Comparison of ENCODE assay signal across 1 cellular context in genomic region chr19:16518061-16518460, GRCh38.
TF ChIP-seq lines count a peak whose summit lies in the region.

No MANE protein-coding gene starts in this region.

TF ChIP-seq in HepG2, 621 proteins besides CTCF, POLR2A, EP300 and RAD21:
- no peak for TF ChIP-seq PITX1 (CRISPR knock-in tag; IDR thresholded peaks at IDR 0.05)
- no peak for TF ChIP-seq ZNF577 (CRISPR knock-in tag; IDR thresholded peaks at IDR 0.05; ENCODE audit: borderline replicate concordance, low read depth)
- no peak for TF ChIP-seq ZNF260 (CRISPR knock-in tag; IDR thresholded peaks at IDR 0.05; ENCODE audit: borderline replicate concordance, low read depth)
- TF ChIP-seq ZNF280D (CRISPR knock-in tag; IDR thresholded peaks at IDR 0.05) = no peak
- no peak for TF ChIP-seq PBX3 (CRISPR knock-in tag; IDR thresholded peaks at IDR 0.05; ENCODE audit: borderline replicate concordance)
- TF ChIP-seq ZNF746 (CRISPR knock-in tag; IDR thresholded peaks at IDR 0.05) = no peak
- no peak for TF ChIP-seq ZNF605 (CRISPR knock-in tag; IDR thresholded peaks at IDR 0.05)
- no peak for TF ChIP-seq ZFP36L1 (CRISPR knock-in tag; IDR thresholded peaks at IDR 0.05)
- no peak for TF ChIP-seq ZNF512B (CRISPR knock-in tag; IDR thresholded peaks at IDR 0.05; ENCODE audit: borderline replicate concordance)
- no peak for TF ChIP-seq TOPORS (CRISPR knock-in tag; IDR thresholded peaks at IDR 0.05)
- no peak for TF ChIP-seq ZSCAN5A (CRISPR knock-in tag; IDR thresholded peaks at IDR 0.05; ENCODE audit: borderline replicate concordance)
- no peak for TF ChIP-seq KDM4B (CRISPR knock-in tag; IDR thresholded peaks at IDR 0.05)
- no peak for TF ChIP-seq SOX6 (IDR thresholded peaks at IDR 0.05)
- no peak for TF ChIP-seq SOX6 (CRISPR knock-in tag; IDR thresholded peaks at IDR 0.05)
- TF ChIP-seq ZBTB42 (CRISPR knock-in tag; IDR thresholded peaks at IDR 0.05) = no peak
- no peak for TF ChIP-seq BORCS8-MEF2B (CRISPR knock-in tag; IDR thresholded peaks at IDR 0.05)
